In the genomic region with DNA sequence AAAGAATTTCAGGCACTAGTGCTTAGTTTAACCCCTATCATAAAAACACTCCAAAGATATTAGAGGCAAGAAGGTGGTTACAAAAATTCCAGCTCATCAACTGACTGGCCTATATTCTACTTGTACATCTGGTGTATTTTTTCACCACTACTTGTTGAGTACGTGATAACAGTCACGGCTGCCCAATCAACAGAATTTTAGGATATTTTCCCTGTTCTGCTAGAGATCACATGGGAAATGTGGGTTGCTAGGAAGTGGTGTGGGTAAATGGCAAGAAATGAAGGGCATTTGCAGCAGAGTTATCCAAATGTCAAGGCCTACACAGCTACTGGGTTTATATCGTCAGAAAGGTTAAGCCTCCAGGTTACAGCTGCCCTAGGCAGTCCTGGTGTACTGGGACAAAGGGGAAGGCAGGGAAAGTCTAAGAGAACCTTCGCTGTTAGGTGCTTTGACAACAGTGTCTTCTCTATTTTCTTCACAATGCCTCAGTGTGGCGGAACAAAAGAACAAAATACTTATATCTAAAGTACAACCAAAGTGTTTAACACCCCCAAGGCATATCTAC, we compare ENCODE assay signal across 3 cellular contexts.
TF ChIP-seq lines count a peak whose summit lies in the region.

No MANE protein-coding gene starts in this region.

TF ChIP-seq in A549, 52 proteins besides CTCF, POLR2A, EP300 and RAD21 (continued from another document):
- TF ChIP-seq SREBF2 (IDR thresholded peaks at IDR 0.05) (no peak), CBX2 (IDR thresholded peaks at IDR 0.05; ENCODE audit: borderline replicate concordance, low read depth) (no peak), CHD4 (IDR thresholded peaks at IDR 0.05; ENCODE audit: borderline replicate concordance) (no peak), HES2 (IDR thresholded peaks at IDR 0.05) (no peak), FOSL2 (IDR thresholded peaks at IDR 0.05) (no peak), FOSL2 (CRISPR knock-in tag; IDR thresholded peaks at IDR 0.05) (no peak), MAFK (IDR thresholded peaks at IDR 0.05; ENCODE audit: partially characterized antibody) (no peak), PHF8 (IDR thresholded peaks at IDR 0.05; ENCODE audit: borderline replicate concordance, low read depth) (no peak), POLR2AphosphoS2 (conservative IDR thresholded peaks at IDR 0.05; ENCODE audit: low read length) (no peak), HOXA7 (CRISPR knock-in tag; IDR thresholded peaks at IDR 0.05) (no peak), ZFP36 (IDR thresholded peaks at IDR 0.05; ENCODE audit: borderline replicate concordance, partially characterized antibody) (no peak), BHLHE40 (IDR thresholded peaks at IDR 0.05; ENCODE audit: low read depth, low read length) (no peak), EHMT2 (IDR thresholded peaks at IDR 0.05; ENCODE audit: low read depth) (no peak), MAZ (IDR thresholded peaks at IDR 0.05; ENCODE audit: borderline replicate concordance, low read depth, low read length) (no peak), CEBPB (IDR thresholded peaks at IDR 0.05) (no peak)

TF ChIP-seq in H1, 55 proteins besides CTCF, POLR2A, EP300 and RAD21:
- TF ChIP-seq CTBP2 (IDR thresholded peaks at IDR 0.05; ENCODE audit: borderline replicate concordance, insufficient read depth, insufficient read length, low read length) (no peak), CHD1 (IDR thresholded peaks at IDR 0.05; ENCODE audit: low read depth, low read length) (no peak), HDAC6 (IDR thresholded peaks at IDR 0.05; ENCODE audit: low read depth, low read length) (no peak), TCF12 (IDR thresholded peaks at IDR 0.05; ENCODE audit: low read depth, low read length) (no peak), SP4 (IDR thresholded peaks at IDR 0.05; ENCODE audit: low read length) (no peak), JUN (IDR thresholded peaks at IDR 0.05; ENCODE audit: low read depth, low read length) (no peak), CBX8 (IDR thresholded peaks at IDR 0.05; ENCODE audit: borderline replicate concordance, low read depth, low read length) (no peak), MAFK (IDR thresholded peaks at IDR 0.05; ENCODE audit: low read depth, low read length) (no peak)

TF ChIP-seq in GM12891, 5 proteins besides CTCF, POLR2A, EP300 and RAD21 (continued from another document):
- TF ChIP-seq TAF1 (IDR thresholded peaks at IDR 0.05; ENCODE audit: low read depth, low read length) (no peak), PAX5 (IDR thresholded peaks at IDR 0.05; ENCODE audit: insufficient read depth, low read length, severe bottlenecking) (no peak)
